ENCODE assay signal across 1 cellular context in genomic region chr1:87956072-87956471, GRCh38.
TF ChIP-seq lines count a peak whose summit lies in the region.

No MANE protein-coding gene starts in this region.

TF ChIP-seq in IMR-90, 13 proteins besides CTCF, POLR2A, EP300 and RAD21 (continued from another document):
- peak; percentile 62 for TF ChIP-seq BHLHE40 (IDR thresholded peaks at IDR 0.05; ENCODE audit: low read depth, low read length)
- TF ChIP-seq SMC3 (IDR thresholded peaks at IDR 0.05; ENCODE audit: low read depth, low read length) = no peak
- no peak for TF ChIP-seq RFX5 (IDR thresholded peaks at IDR 0.05; ENCODE audit: low read depth, low read length)
- no peak for TF ChIP-seq USF2 (IDR thresholded peaks at IDR 0.05; ENCODE audit: low read depth, low read length)
